Comparison of ENCODE assay signal across 18 cellular contexts in genomic region chr7:156115582-156115981, GRCh38.
DNase-seq lines count a peak whose midpoint lies in the region; ATAC-seq and TF ChIP-seq lines count a peak whose summit lies in the region.
"Had no signal": no experiment of that assay in that cellular context is flagged by ENCODE, and none has a peak within 500 bp of the region (broad histone marks: within the 10 kb centered on the region; RNA-seq: fewer than 3 reads in every experiment).

No MANE protein-coding gene starts in this region.

- TF ChIP-seq CTCF in right atrium auricular region (IDR thresholded peaks at IDR 0.05) (no peak), vagina (IDR thresholded peaks at IDR 0.05) (no peak), GM20000 (IDR thresholded peaks at IDR 0.05; ENCODE audit: extremely low read depth, missing control alignments) (no peak)

- H3K27ac ChIP-seq in right atrium auricular region: no peak overlapping the region
- no peak overlapping the region for H3K27ac ChIP-seq in vagina
- H3K27ac ChIP-seq: 22Rv1; A549; BLaER1 treated with 17β-estradiol and CSF1 and Interleukin-3, amounts not matched to agents 10 nM and 100 nM; C4-2B had no signal

- in situ Hi-C loops in ACHN (cut with HindIII; ENCODE audit: low pct_ligation_motif_present, low pct_unique_long_range_greater_than_20kb, low sequenced_read_pairs): no loop called here

- DNase-seq in right atrium auricular region (ENCODE audit: low spot score) (peak; percentile 36), left cardiac atrium (no peak), left lobe of liver (ENCODE audit: low spot score) (peak; percentile 15), sciatic nerve (ENCODE audit: low spot score) (peak; percentile 34), vagina (ENCODE audit: extremely low spot score in 2 of 2) (peak; percentile 37 to 55), GM20000 (ENCODE audit: low spot score) (no peak), ACHN (no peak), cerebellar cortex (ENCODE audit: low spot score) (no peak)
- DNase-seq: Caco-2; Calu3; CD4-positive, alpha-beta T cell; CD8-positive, alpha-beta T cell; DMS79 treated with DMSO at 0.1 percent for 48 hours; GF-D8 had no signal

- no peaks in the 10 kb centered on the region for H3K27me3 ChIP-seq in right atrium auricular region
- H3K27me3 ChIP-seq in vagina: no peaks in the 10 kb centered on the region
- H3K27me3 ChIP-seq: BLaER1 treated with 17β-estradiol and CSF1 and Interleukin-3, amounts not matched to agents 10 nM and 100 nM had no signal

- no peaks in the 10 kb centered on the region for H3K4me1 ChIP-seq in right atrium auricular region
- no peaks in the 10 kb centered on the region for H3K4me1 ChIP-seq in vagina
- H3K4me1 ChIP-seq: A549, Caco-2 had no signal

- no peak for TF ChIP-seq POLR2A in vagina (IDR thresholded peaks at IDR 0.05)

- ATAC-seq in left cardiac atrium: no peak
- ATAC-seq in left lobe of liver: no peak
- ATAC-seq in sciatic nerve: no peak
- ATAC-seq: A549; CD8-positive, alpha-beta T cell had no signal

- intact Hi-C loops in left cardiac atrium (cut with DNase I): no loop called here
- intact Hi-C loops in sciatic nerve (cut with DNase I): no loop called here
- intact Hi-C loops in vagina (cut with DNase I): no loop called here

- H3K9me3 ChIP-seq in right atrium auricular region: no peaks in the 10 kb centered on the region
- H3K9me3 ChIP-seq in vagina: no peaks in the 10 kb centered on the region
- H3K9me3 ChIP-seq: A549; BLaER1 treated with 17β-estradiol and CSF1 and Interleukin-3, amounts not matched to agents 10 nM and 100 nM; Caco-2 had no signal

- H3K4me3 ChIP-seq in right atrium auricular region (no peak overlapping the region), vagina (no peak overlapping the region)
- H3K4me3 ChIP-seq: A549; BLaER1 treated with 17β-estradiol and CSF1 and Interleukin-3, amounts not matched to agents 10 nM and 100 nM had no signal

- no peaks in the 10 kb centered on the region for H3K36me3 ChIP-seq in right atrium auricular region
- H3K36me3 ChIP-seq in vagina: no peaks in the 10 kb centered on the region
- H3K36me3 ChIP-seq: BLaER1 treated with 17β-estradiol and CSF1 and Interleukin-3, amounts not matched to agents 10 nM and 100 nM had no signal

Comparison
In these comparisons a context has a peak if more than half of its experiments do, and no peak if none do; other contexts are left out.
1. DNase-seq: peak in right atrium auricular region (single experiment), left lobe of liver (single experiment), sciatic nerve (single experiment) and vagina (2 of 2); none in left cardiac atrium (single experiment), GM20000 (single experiment), ACHN (single experiment) and cerebellar cortex (single experiment).